ENCODE assay signal across 8 cellular contexts in genomic region chr7:128697301-128697905, GRCh38. TPM values are rescaled to one million over a fixed set of nuclear protein-coding genes. Genes with fewer than 3 reads are reported as not detected.
DNase-seq lines count a peak whose midpoint lies in the region; FAIRE-seq and TF ChIP-seq lines count a peak whose summit lies in the region.

No MANE protein-coding gene starts in this region.

- no peak overlapping the region for H3K4me2 ChIP-seq in Karpas-422 (ENCODE audit: low read depth, low read length, poor library complexity, severe bottlenecking)

- FAIRE-seq in GM18507 (lab: Jason Lieb, UNC), result no peak

- DNase-seq in GM18507 (ENCODE audit: extremely low spot score, insufficient read length, low read depth) (peak; percentile 42), Peyer's patch (peak; percentile 35 to 62 (median 57)), ascending aorta (ENCODE audit: low spot score in 2 of 2) (no peak), Karpas-422 (no peak), NCI-H774 (lab: John Stamatoyannopoulos, UW) (no peak)
- DNase-seq in stimulated activated CD4-positive, alpha-beta T cell treated with anti-CD3 and anti-CD28 coated beads, Interleukin-15, amount 100 ng/mL, for 48 hours (ENCODE audit: low read depth in 2 of 2), result peak; percentile 43 to 44
- DNase-seq in effector CD4-positive, alpha-beta T cell, result no peak

- H3K4me3 ChIP-seq in Peyer's patch (peak overlapping the region in 3 of 4 donors; percentile 3 to 34 (median 29)), ascending aorta (peak overlapping the region; percentile 29 to 37), iPS-18c (ENCODE audit: insufficient read depth, low read depth, low read length) (peak overlapping the region; percentile 68), Karpas-422 (ENCODE audit: low read length) (no peak overlapping the region)

- H3K9me3 ChIP-seq in Peyer's patch, result no peaks in the 10 kb centered on the region
- no peaks in the 10 kb centered on the region for H3K9me3 ChIP-seq in ascending aorta
- no peaks in the 10 kb centered on the region for H3K9me3 ChIP-seq in iPS-18c (ENCODE audit: control insufficient read depth, insufficient read depth, low read length)
- H3K9me3 ChIP-seq in Karpas-422 (ENCODE audit: low read length), result no peaks in the 10 kb centered on the region

- no peaks in the 10 kb centered on the region for H4K20me1 ChIP-seq in Karpas-422 (ENCODE audit: insufficient read depth, low read depth, low read length)

- no peaks in the 10 kb centered on the region for H3K9me2 ChIP-seq in Karpas-422 (replicated peaks; ENCODE audit: insufficient read depth, low read length)

- no peak overlapping the region for H3K27ac ChIP-seq in Peyer's patch
- no peak overlapping the region for H3K27ac ChIP-seq in ascending aorta
- H3K27ac ChIP-seq in Karpas-422 (ENCODE audit: low read length), result no peak overlapping the region

- TF ChIP-seq POLR2A in Peyer's patch (IDR thresholded peaks at IDR 0.05), result no peak

- no peaks in the 10 kb centered on the region for H3K36me3 ChIP-seq in Peyer's patch
- no peaks in the 10 kb centered on the region for H3K36me3 ChIP-seq in ascending aorta
- no peaks in the 10 kb centered on the region for H3K36me3 ChIP-seq in Karpas-422 (ENCODE audit: insufficient read depth, low read length)

- peaks cover 0 to 8% (median 0%) of the 10 kb centered on the region in 4 donors for H3K4me1 ChIP-seq in Peyer's patch
- peaks cover 0 to 5% of the 10 kb centered on the region in 2 donors for H3K4me1 ChIP-seq in ascending aorta
- no peaks in the 10 kb centered on the region for H3K4me1 ChIP-seq in Karpas-422 (ENCODE audit: low read length)

- H3K9ac ChIP-seq in Karpas-422 (ENCODE audit: low read length), result no peak overlapping the region

- no peaks in the 10 kb centered on the region for H3K79me2 ChIP-seq in Karpas-422 (ENCODE audit: low read length)

- peaks cover 0 to 11% of the 10 kb centered on the region in 2 donors for H3K27me3 ChIP-seq in Peyer's patch
- peaks cover 5% of the 10 kb centered on the region for H3K27me3 ChIP-seq in ascending aorta
- no peaks in the 10 kb centered on the region for H3K27me3 ChIP-seq in Karpas-422 (ENCODE audit: low read length)

- intact Hi-C loops in ascending aorta (cut with DNase I), result no loop called here

- H2AFZ ChIP-seq in Karpas-422 (ENCODE audit: low read length), result no peak overlapping the region

- TF ChIP-seq CTCF in Peyer's patch (IDR thresholded peaks at IDR 0.05) (no peak), ascending aorta (IDR thresholded peaks at IDR 0.05) (peak in 1 of 3 experiments; percentile 16)

RNA-seq across cellular contexts. Expression of gene GARIN1A, which starts 25.3 kb away (rescaled TPM):
- total RNA-seq in Peyer's patch, result 1 to 10 TPM in 3 of 4 donors, under 1 TPM in 1; 0.18 to 8.3 (median 3.5) TPM
- 0.53 TPM for total RNA-seq in ascending aorta
- total RNA-seq in Karpas-422 (2014; rRNA removed; shearing (Covaris generic); ENCODE audit: low replicate concordance), result 1.1 and 1.8 TPM in 2 replicates

RNA-seq across cellular contexts. Expression of gene CALU, which starts 41.8 kb away (rescaled TPM):
- total RNA-seq in Peyer's patch (10 to 100 TPM; 21.6 to 42.1 (median 27.6) TPM), ascending aorta (82.8 TPM)
- 33.3 and 42.1 TPM in 2 replicates for total RNA-seq in Karpas-422 (2014; rRNA removed; shearing (Covaris generic); ENCODE audit: low replicate concordance)

Comparison
In these comparisons a context has a peak if more than half of its experiments do, and no peak if none do; other contexts are left out.
1. DNase-seq: peak in GM18507 (single experiment), Peyer's patch (3 of 3) and stimulated activated CD4-positive, alpha-beta T cell treated with anti-CD3 and anti-CD28 coated beads, Interleukin-15, amount 100 ng/mL, for 48 hours (2 of 2); none in ascending aorta (0 of 2), Karpas-422 (single experiment), effector CD4-positive, alpha-beta T cell (single experiment) and NCI-H774 (single experiment).